22 cellular contexts compared by ENCODE assay signal in genomic region chr6:28011716-28012115, GRCh38. TPM values are rescaled to one million over a fixed set of nuclear protein-coding genes. Genes with fewer than 3 reads are reported as not detected.
A peak's percentile ranks its signal among the peaks of the same experiment; 100 is the strongest.
DNase-seq lines count a peak whose midpoint lies in the region; ATAC-seq and TF ChIP-seq lines count a peak whose summit lies in the region.
"Had no signal": no experiment of that assay in that cellular context is flagged by ENCODE, and none has a peak within 500 bp of the region (broad histone marks: within the 10 kb centered on the region; RNA-seq: fewer than 3 reads in every experiment).

No MANE protein-coding gene starts in this region.

- H4K20me1 ChIP-seq in DND-41 (ENCODE audit: insufficient read depth, low read length) (no peaks in the 10 kb centered on the region), OCI-LY7 (ENCODE audit: insufficient read depth, low read length) (no peaks in the 10 kb centered on the region)

- peaks cover 4% of the 10 kb centered on the region for H3K9me3 Mint-ChIP-seq in activated CD8-positive, alpha-beta T cell treated with anti-CD3 and anti-CD28 coated beads, Interleukin-2, amount 10 ng/mL, durations not matched to agents 7 days and 5 days (ENCODE audit: insufficient read depth)
- H3K9me3 Mint-ChIP-seq: CD8-positive, alpha-beta T cell; T-cell had no signal

- no peak for TF ChIP-seq CTCF in DND-41 (IDR thresholded peaks at IDR 0.05; ENCODE audit: borderline replicate concordance, extremely low read depth, low read length, poor library complexity, severe bottlenecking)
- no peak for TF ChIP-seq CTCF in OCI-LY7 (conservative IDR thresholded peaks at IDR 0.05; ENCODE audit: low read length)
- TF ChIP-seq CTCF in ascending aorta (IDR thresholded peaks at IDR 0.05), result no peak

- H3K36me3 ChIP-seq in DND-41 (ENCODE audit: insufficient read depth, low read length), result no peaks in the 10 kb centered on the region
- no peaks in the 10 kb centered on the region for H3K36me3 ChIP-seq in OCI-LY7 (ENCODE audit: insufficient read depth, low read length)
- H3K36me3 ChIP-seq in ascending aorta, result no peaks in the 10 kb centered on the region
- H3K36me3 ChIP-seq: MG63, SJCRH30 had no signal

- H3K27me3 ChIP-seq in DND-41 (ENCODE audit: insufficient read depth, low read length, poor library complexity) (no peaks in the 10 kb centered on the region), ascending aorta (no peaks in the 10 kb centered on the region)
- H3K27me3 ChIP-seq: MG63, SJCRH30 had no signal

- peaks cover 5% of the 10 kb centered on the region for H3K27me3 Mint-ChIP-seq in activated CD8-positive, alpha-beta T cell treated with anti-CD3 and anti-CD28 coated beads, Interleukin-2, amount 10 ng/mL, durations not matched to agents 7 days and 5 days (ENCODE audit: low read depth)

- H3K4me2 ChIP-seq in DND-41 (ENCODE audit: insufficient read depth, low read length), result no peak overlapping the region
- H3K4me2 ChIP-seq in OCI-LY7 (ENCODE audit: low read length), result no peak overlapping the region

- H3K4me1 Mint-ChIP-seq in activated CD8-positive, alpha-beta T cell treated with anti-CD3 and anti-CD28 coated beads, Interleukin-2, amount 10 ng/mL, durations not matched to agents 7 days and 5 days (ENCODE audit: low read depth), result peaks cover 7% of the 10 kb centered on the region

- POLR2A ChIA-PET in OCI-LY7 (lab: Charles Lee), result interaction anchor here (1.2 to 1.6 kb wide), 3 partner anchors 20 to 50 kb away, joined by 3 to 5 read pairs (median 3); no protein-coding TSS in a partner anchor
- POLR2A ChIA-PET in activated CD8-positive, alpha-beta T cell treated with anti-CD3 and anti-CD28 coated beads, Interleukin-2, amount 10 ng/mL, durations not matched to agents 7 days and 5 days (lab: Charles Lee), result no interaction called here

- no peak overlapping the region for H3K27ac ChIP-seq in DND-41 (ENCODE audit: low read length)
- H3K27ac ChIP-seq in OCI-LY7 (ENCODE audit: low read depth, low read length, poor library complexity, severe bottlenecking), result no peak overlapping the region
- H3K27ac ChIP-seq in ascending aorta, result no peak overlapping the region
- H3K27ac ChIP-seq: SJCRH30 had no signal

- no peak for ATAC-seq in DND-41 (ENCODE audit: insufficient read depth, low read depth)
- ATAC-seq in activated CD8-positive, alpha-beta T cell treated with anti-CD3 and anti-CD28 coated beads, Interleukin-2, amount 10 ng/mL, durations not matched to agents 7 days and 5 days, result no peak
- ATAC-seq: CD8-positive, alpha-beta T cell; GM12878; Panc1; T-cell had no signal

- CTCF ChIA-PET in OCI-LY7 (lab: Charles Lee; ENCODE audit: unreplicated experiment), result no interaction called here
- CTCF ChIA-PET in activated CD8-positive, alpha-beta T cell treated with anti-CD3 and anti-CD28 coated beads, Interleukin-2, amount 10 ng/mL, durations not matched to agents 7 days and 5 days (lab: Charles Lee), result no interaction called here

- peaks cover 3% of the 10 kb centered on the region for H3K36me3 Mint-ChIP-seq in activated CD8-positive, alpha-beta T cell treated with anti-CD3 and anti-CD28 coated beads, Interleukin-2, amount 10 ng/mL, durations not matched to agents 7 days and 5 days (ENCODE audit: low read depth)
- H3K36me3 Mint-ChIP-seq: CD8-positive, alpha-beta T cell; T-cell had no signal

- peaks cover 7% of the 10 kb centered on the region for H3K4me1 ChIP-seq in DND-41 (ENCODE audit: insufficient read depth, low read length)
- peaks cover 17% of the 10 kb centered on the region for H3K4me1 ChIP-seq in OCI-LY7 (ENCODE audit: insufficient read depth, low read length, poor library complexity, severe bottlenecking)
- H3K4me1 ChIP-seq in ascending aorta, result no peaks in the 10 kb centered on the region
- H3K4me1 ChIP-seq: SJCRH30 had no signal

- intact Hi-C loops in OCI-LY7 (cut with micrococcal nuclease; ENCODE audit: unreplicated experiment), result no loop called here
- intact Hi-C loops in ascending aorta (cut with DNase I), result no loop called here

- no TSS peak for BruUV-seq in OCI-LY7 (replicated peaks; lab: Mats Ljungman, UMichigan)

- H3K9ac ChIP-seq in DND-41 (ENCODE audit: low read depth, low read length), result no peak overlapping the region

- peak overlapping the region; percentile 46; the same call in 1 of the 2 replicates for H2AFZ ChIP-seq in DND-41 (ENCODE audit: low read depth, low read length)
- H2AFZ ChIP-seq in OCI-LY7 (ENCODE audit: low read length), result peak overlapping the region; percentile 62

- H3K9me3 ChIP-seq in DND-41 (ENCODE audit: insufficient read depth, low read length, severe bottlenecking) (no peaks in the 10 kb centered on the region), OCI-LY7 (ENCODE audit: low read length) (no peaks in the 10 kb centered on the region), ascending aorta (no peaks in the 10 kb centered on the region)
- H3K9me3 ChIP-seq: MG63, SJCRH30 had no signal

- no peak overlapping the region for H3K27ac Mint-ChIP-seq in activated CD8-positive, alpha-beta T cell treated with anti-CD3 and anti-CD28 coated beads, Interleukin-2, amount 10 ng/mL, durations not matched to agents 7 days and 5 days
- H3K27ac Mint-ChIP-seq: CD8-positive, alpha-beta T cell; T-cell had no signal

- no peak overlapping the region for H3K4me3 Mint-ChIP-seq in activated CD8-positive, alpha-beta T cell treated with anti-CD3 and anti-CD28 coated beads, Interleukin-2, amount 10 ng/mL, durations not matched to agents 7 days and 5 days
- H3K4me3 Mint-ChIP-seq: CD8-positive, alpha-beta T cell; T-cell had no signal

- H3K79me2 ChIP-seq in DND-41 (ENCODE audit: insufficient read depth, low read length) (no peaks in the 10 kb centered on the region), OCI-LY7 (ENCODE audit: insufficient read depth, low read depth, low read length) (no peaks in the 10 kb centered on the region)

- no peaks in the 10 kb centered on the region for H3K9me2 ChIP-seq in OCI-LY7 (ENCODE audit: insufficient read depth, low read length)

- H3K4me3 ChIP-seq in DND-41 (ENCODE audit: low read depth in 1 of 2, low read length in 2 of 2), result no peak overlapping the region
- H3K4me3 ChIP-seq in OCI-LY7 (ENCODE audit: low read depth, low read length, poor library complexity, severe bottlenecking), result no peak overlapping the region
- H3K4me3 ChIP-seq in ascending aorta, result no peak overlapping the region
- H3K4me3 ChIP-seq: GM12878, MG63, SJCRH30 had no signal

- no peak for DNase-seq in DND-41
- no peak for DNase-seq in OCI-LY7 (ENCODE audit: low spot score)
- DNase-seq in kidney glomerular epithelial cell (lab: John Stamatoyannopoulos, UW), result peak; percentile 9
- DNase-seq in activated CD8-positive, alpha-beta T cell treated with anti-CD3 and anti-CD28 coated beads, Interleukin-2, amount 10 ng/mL, durations not matched to agents 7 days and 5 days, result no peak
- no peak for DNase-seq in ascending aorta (ENCODE audit: low spot score in 2 of 2)
- DNase-seq in retina, result no peak
- DNase-seq in stimulated activated naive CD4-positive, alpha-beta T cell treated with Interleukin-2 at 50 U/mL for 16 hours (lab: John Stamatoyannopoulos, UW), result no peak
- DNase-seq: C1 segment of cervical spinal cord; Calu3; CD8-positive, alpha-beta T cell; Kasumi-1; MG63; NCI-H1417 treated with DMSO at 0.1 percent for 48 hours; NCI-H187 treated with DMSO at 0.1 percent for 48 hours; NCI-H2107; NCI-H510A treated with DMSO at 0.1 percent for 48 hours; NCI-H748 treated with DMSO at 0.1 percent for 48 hours; NK-92 treated with Interleukin-12 subunit alpha and Interleukin-12 subunit beta, amount 100 ng/mL, for 24 hours; SJCRH30; T-cell had no signal

RNA-seq across cellular contexts. Expression of gene OR2B6, which starts 54.7 kb away (rescaled TPM):
- total RNA-seq in OCI-LY7 (2014; rRNA removed; shearing (Covaris generic)), result 0.35 and 0.75 TPM in 2 replicates
- total RNA-seq in OCI-LY7 (2022) (not detected in 2 replicates), ascending aorta (not detected)
- not detected for total RNA-seq in activated CD8-positive, alpha-beta T cell treated with anti-CD3 and anti-CD28 coated beads, Interleukin-2, amount 10 ng/mL, durations not matched to agents 7 days and 5 days
- total RNA-seq: CD8-positive, alpha-beta T cell; SJCRH30; T-cell had no signal
